In the genomic region with DNA sequence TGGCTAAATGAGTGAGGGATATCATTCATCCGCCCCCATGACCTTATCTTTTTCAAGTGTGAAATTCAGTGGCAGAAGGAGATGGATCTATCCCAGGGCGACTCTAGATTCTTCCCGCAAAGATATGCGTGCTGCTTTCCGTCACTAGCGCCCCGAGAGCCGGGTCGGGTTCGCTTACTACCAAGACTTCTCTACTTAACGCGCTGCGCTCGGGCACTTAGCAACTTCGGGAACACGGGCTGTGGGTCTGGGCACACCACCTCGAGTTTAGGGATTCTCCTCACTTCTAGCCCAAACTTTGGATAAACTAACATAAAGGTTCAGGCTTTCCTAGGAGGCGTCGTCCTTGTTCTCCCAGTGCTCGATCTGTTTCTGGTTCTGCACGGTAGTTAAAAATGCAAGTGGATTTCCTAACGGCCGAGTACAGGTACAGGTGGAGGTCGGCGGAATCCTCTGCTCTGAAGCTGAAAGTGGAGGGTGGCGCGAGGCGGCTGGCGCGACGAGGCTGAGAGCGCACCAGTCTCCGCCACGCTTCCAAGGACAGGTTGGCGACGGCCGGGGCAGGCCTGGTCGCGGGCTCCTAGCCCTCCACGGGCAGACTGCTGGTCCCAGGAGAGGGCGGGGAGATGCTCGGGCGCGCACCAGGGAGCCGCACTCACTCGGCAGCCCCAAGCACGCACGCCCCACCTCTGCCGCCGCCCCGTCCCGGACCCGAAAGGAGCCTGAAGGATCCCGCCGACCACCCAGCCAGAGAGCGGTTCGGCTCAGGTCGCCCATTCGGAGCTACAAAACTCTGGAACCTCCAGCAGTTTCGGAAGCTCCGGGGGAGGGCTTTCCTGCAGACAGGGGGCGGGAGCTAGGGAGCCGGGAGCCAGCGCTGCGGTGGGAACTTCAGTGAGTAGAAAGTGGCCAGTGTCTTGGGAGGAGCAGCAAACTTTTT, we compare ENCODE assay signal across 10 cellular contexts.
A peak's percentile ranks its signal among the peaks of the same experiment; 100 is the strongest.
DNase-seq lines count a peak whose midpoint lies in the region; ATAC-seq and TF ChIP-seq lines count a peak whose summit lies in the region.
"Had no signal": no experiment of that assay in that cellular context is flagged by ENCODE, and none has a peak within 500 bp of the region (broad histone marks: within the 10 kb centered on the region; RNA-seq: fewer than 3 reads in every experiment).

No MANE protein-coding gene starts in this region.

- H3K9me3 Mint-ChIP-seq in activated CD4-positive, alpha-beta memory T cell treated with anti-CD3 and anti-CD28 coated beads, Interleukin-2, amount 10 ng/mL, durations not matched to agents 7 days and 5 days = no peaks in the 10 kb centered on the region
- no peaks in the 10 kb centered on the region for H3K9me3 Mint-ChIP-seq in activated CD4-positive, alpha-beta memory T cell treated with anti-CD3 and anti-CD28 coated beads for 36 hours

- H3K36me3 ChIP-seq in colonic mucosa (no peaks in the 10 kb centered on the region), testis (ENCODE audit: low read depth, missing control alignments) (no peaks in the 10 kb centered on the region)
- H3K36me3 ChIP-seq in effector memory CD4-positive, alpha-beta T cell (ENCODE audit: control insufficient read depth, insufficient read depth, low read length) = no peaks in the 10 kb centered on the region

- WGBS in testis, 2 donors = 32 to 44% methylated on average over 35 to 56 of the region's 65 CpGs

- POLR2A ChIA-PET in activated CD4-positive, alpha-beta memory T cell treated with anti-CD3 and anti-CD28 coated beads, Interleukin-2, amount 10 ng/mL, durations not matched to agents 7 days and 5 days (lab: Charles Lee) = no interaction called here
- POLR2A ChIA-PET in activated CD4-positive, alpha-beta memory T cell treated with anti-CD3 and anti-CD28 coated beads for 36 hours (lab: Charles Lee) = no interaction called here

- CTCF ChIA-PET in activated CD4-positive, alpha-beta memory T cell treated with anti-CD3 and anti-CD28 coated beads, Interleukin-2, amount 10 ng/mL, durations not matched to agents 7 days and 5 days (lab: Charles Lee) = no interaction called here
- CTCF ChIA-PET in activated CD4-positive, alpha-beta memory T cell treated with anti-CD3 and anti-CD28 coated beads for 36 hours (lab: Charles Lee) = no interaction called here

- TF ChIP-seq POLR2A in testis (IDR thresholded peaks at IDR 0.05) = no peak

- ATAC-seq in left colon = peak; percentile 36
- ATAC-seq in GM21390 (IDR thresholded peaks at IDR 0.05; ENCODE audit: unreplicated experiment) = no peak

- TF ChIP-seq CTCF in colonic mucosa (IDR thresholded peaks at IDR 0.05) (no peak), testis (IDR thresholded peaks at IDR 0.05) (no peak)

- peak overlapping the region; percentile 17 for H3K4me3 Mint-ChIP-seq in activated CD4-positive, alpha-beta memory T cell treated with anti-CD3 and anti-CD28 coated beads, Interleukin-2, amount 10 ng/mL, durations not matched to agents 7 days and 5 days
- no peak overlapping the region for H3K4me3 Mint-ChIP-seq in activated CD4-positive, alpha-beta memory T cell treated with anti-CD3 and anti-CD28 coated beads for 36 hours

- H3K4me1 ChIP-seq in colonic mucosa = no peaks in the 10 kb centered on the region
- H3K4me1 ChIP-seq in testis = peaks cover 5% of the 10 kb centered on the region
- H3K4me1 ChIP-seq in effector memory CD4-positive, alpha-beta T cell (ENCODE audit: control insufficient read depth, insufficient read depth, low read length, poor library complexity, severe bottlenecking) = no peaks in the 10 kb centered on the region

- DNase-seq in activated CD4-positive, alpha-beta memory T cell treated with anti-CD3 and anti-CD28 coated beads, Interleukin-2, amount 10 ng/mL, durations not matched to agents 7 days and 5 days = no peak
- no peak for DNase-seq in activated CD4-positive, alpha-beta memory T cell treated with anti-CD3 and anti-CD28 coated beads for 36 hours
- DNase-seq in colonic mucosa (no peak), left colon (peak in 1 of 2 donors; percentile 9), testis (peak; percentile 36), GOT3 (lab: John Stamatoyannopoulos, UW) (no peak)
- DNase-seq in effector memory CD4-positive, alpha-beta T cell = no peak
- DNase-seq: NCI-H1105 treated with DMSO at 0.1 percent for 48 hours had no signal

- no peak overlapping the region for H3K27ac Mint-ChIP-seq in activated CD4-positive, alpha-beta memory T cell treated with anti-CD3 and anti-CD28 coated beads, Interleukin-2, amount 10 ng/mL, durations not matched to agents 7 days and 5 days
- no peak overlapping the region for H3K27ac Mint-ChIP-seq in activated CD4-positive, alpha-beta memory T cell treated with anti-CD3 and anti-CD28 coated beads for 36 hours
- H3K27ac Mint-ChIP-seq: B cell had no signal

- H3K9me3 ChIP-seq in colonic mucosa (no peaks in the 10 kb centered on the region), testis (no peaks in the 10 kb centered on the region)
- H3K9me3 ChIP-seq in effector memory CD4-positive, alpha-beta T cell (ENCODE audit: control insufficient read depth, low read length) = no peaks in the 10 kb centered on the region

- no peak overlapping the region for H3K9ac ChIP-seq in colonic mucosa (ENCODE audit: low read depth in 2 of 2, low read length in 2 of 2)

- no peaks in the 10 kb centered on the region for H3K36me3 Mint-ChIP-seq in activated CD4-positive, alpha-beta memory T cell treated with anti-CD3 and anti-CD28 coated beads, Interleukin-2, amount 10 ng/mL, durations not matched to agents 7 days and 5 days (ENCODE audit: low read depth)
- no peaks in the 10 kb centered on the region for H3K36me3 Mint-ChIP-seq in activated CD4-positive, alpha-beta memory T cell treated with anti-CD3 and anti-CD28 coated beads for 36 hours

- H3K4me3 ChIP-seq in colonic mucosa (peak overlapping the region; percentile 42), testis (peak overlapping the region; percentile 56 to 67)
- H3K4me3 ChIP-seq in effector memory CD4-positive, alpha-beta T cell (ENCODE audit: insufficient read depth, low read depth, low read length, poor library complexity, severe bottlenecking) = no peak overlapping the region

- H3K27me3 ChIP-seq in colonic mucosa (peaks cover 63% of the 10 kb centered on the region), testis (no peaks in the 10 kb centered on the region)
- peaks cover 17% of the 10 kb centered on the region for H3K27me3 ChIP-seq in effector memory CD4-positive, alpha-beta T cell (replicated peaks; ENCODE audit: control insufficient read depth, insufficient read depth, low read length, poor library complexity, severe bottlenecking)

- H3K27ac ChIP-seq in colonic mucosa (no peak overlapping the region), testis (no peak overlapping the region)
- H3K27ac ChIP-seq in effector memory CD4-positive, alpha-beta T cell (ENCODE audit: insufficient read depth, low read length, poor library complexity, severe bottlenecking) = no peak overlapping the region

- peaks cover 21% of the 10 kb centered on the region for H3K4me1 Mint-ChIP-seq in activated CD4-positive, alpha-beta memory T cell treated with anti-CD3 and anti-CD28 coated beads, Interleukin-2, amount 10 ng/mL, durations not matched to agents 7 days and 5 days
- peaks cover 21% of the 10 kb centered on the region for H3K4me1 Mint-ChIP-seq in activated CD4-positive, alpha-beta memory T cell treated with anti-CD3 and anti-CD28 coated beads for 36 hours (ENCODE audit: low read depth)

- intact Hi-C loops in activated CD4-positive, alpha-beta memory T cell treated with anti-CD3 and anti-CD28 coated beads for 36 hours (cut with micrococcal nuclease) = loop anchor here (5.0 kb wide), 1 partner anchor 305 kb away; no protein-coding TSS in a partner anchor
- intact Hi-C loops in colonic mucosa (cut with DNase I) (no loop called here), left colon (cut with DNase I, micrococcal nuclease) (no loop called here), testis (cut with DNase I; ENCODE audit: low total_unique reads) (no loop called here)

- H3K27me3 Mint-ChIP-seq in activated CD4-positive, alpha-beta memory T cell treated with anti-CD3 and anti-CD28 coated beads, Interleukin-2, amount 10 ng/mL, durations not matched to agents 7 days and 5 days = peaks cover 71% of the 10 kb centered on the region
- peaks cover 60% of the 10 kb centered on the region for H3K27me3 Mint-ChIP-seq in activated CD4-positive, alpha-beta memory T cell treated with anti-CD3 and anti-CD28 coated beads for 36 hours
